ENCODE assay signal across 21 cellular contexts in the genomic region with DNA sequence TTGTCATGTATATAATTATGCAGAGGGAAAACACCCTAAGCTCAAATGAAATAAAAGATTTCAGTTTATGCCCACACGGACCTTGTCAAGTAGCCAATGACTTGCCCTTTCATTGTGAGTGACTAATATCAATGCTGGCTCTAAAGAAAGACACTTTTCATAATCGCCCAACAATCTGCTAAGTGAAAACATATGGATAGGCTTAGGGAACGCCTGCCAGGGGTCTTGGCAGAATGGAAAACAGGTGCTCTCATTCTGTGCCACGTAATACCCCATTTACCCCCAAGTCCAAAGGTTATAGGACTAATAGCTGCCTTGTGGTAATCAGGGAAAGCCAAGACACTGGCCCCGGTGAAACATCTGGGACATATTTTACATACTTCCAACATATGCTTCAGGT.
DNase-seq lines count a peak whose midpoint lies in the region; ATAC-seq lines count a peak whose summit lies in the region.
"Had no signal": no experiment of that assay in that cellular context is flagged by ENCODE, and none has a peak within 500 bp of the region (broad histone marks: within the 10 kb centered on the region; RNA-seq: fewer than 3 reads in every experiment).

No MANE protein-coding gene starts in this region.

- in situ Hi-C loops in SK-MEL-5 (cut with HindIII; ENCODE audit: low pct_unique_long_range_greater_than_20kb, low sequenced_read_pairs), result no loop called here

- peak; percentile 76 for DNase-seq in DMS 273 (lab: John Stamatoyannopoulos, UW; ENCODE audit: unreplicated experiment)
- DNase-seq in HS-5 (ENCODE audit: low read depth), result peak; percentile 68
- peak; percentile 16 for DNase-seq in SK-MEL-5 (ENCODE audit: low read depth, low spot score)
- peak; percentile 71 for DNase-seq in fibroblast of peridontal ligament (ENCODE audit: extremely low read depth)
- DNase-seq in SW480 (ENCODE audit: low spot score), result no peak
- DNase-seq in HuH-7 (ENCODE audit: low spot score), result no peak
- no peak for DNase-seq in 8988T
- DNase-seq: activated CD8-positive, alpha-beta T cell treated with anti-CD3 and anti-CD28 coated beads, Interleukin-2, amount 10 ng/mL, durations not matched to agents 7 days and 5 days; activated T-cell treated with anti-CD3 and anti-CD28 coated beads, Interleukin-2, amount 50 U/mL, for 48 hours; Calu3; dermis blood vessel endothelial cell; NCI-H2029 treated with DMSO at 0.1 percent for 48 hours; NCI-H526; PC-3; stimulated activated CD4-positive, alpha-beta T cell treated with anti-CD3 and anti-CD28 coated beads, Interleukin-2, amount 100 ng/mL, for 24 hours; stimulated activated naive CD8-positive, alpha-beta T cell treated with anti-CD3 and anti-CD28 coated beads, Interleukin-15, Interleukin-2, amounts not matched to agents 100 U/mL and 50 U/mL, for 24 hours; T1000; upper lobe of left lung had no signal

- ATAC-seq in GM18873 (IDR thresholded peaks at IDR 0.05; ENCODE audit: low FRiP score, unreplicated experiment), result no peak
- ATAC-seq: activated CD4-positive, CD25-positive, alpha-beta regulatory T cell treated with anti-CD3 and anti-CD28 coated beads, Interleukin-2, amount 50 U/mL, for 24 hours; activated CD8-positive, alpha-beta T cell treated with anti-CD3 and anti-CD28 coated beads, Interleukin-2, amount 10 ng/mL, durations not matched to agents 7 days and 5 days; HCT116; PC-3; stimulated activated naive CD8-positive, alpha-beta T cell treated with anti-CD3 and anti-CD28 coated beads, Interleukin-15, Interleukin-2, amounts not matched to agents 100 U/mL and 50 U/mL, for 24 hours had no signal

Comparison
In these comparisons a context has a peak if more than half of its experiments do, and no peak if none do; other contexts are left out.
1. DNase-seq: peak in DMS 273 (single experiment), HS-5 (single experiment), SK-MEL-5 (single experiment) and fibroblast of peridontal ligament (single experiment); none in SW480 (single experiment), HuH-7 (single experiment) and 8988T (single experiment).